1 cellular context compared by ENCODE assay signal in genomic region chr4:39704789-39705188, GRCh38.
TF ChIP-seq lines count a peak whose summit lies in the region.

No MANE protein-coding gene starts in this region.

TF ChIP-seq in K562, 482 proteins besides CTCF, POLR2A, EP300 and RAD21:
- peak; percentile 87 for TF ChIP-seq ZBTB33 (CRISPR knock-in tag; IDR thresholded peaks at IDR 0.05)
TF ChIP-seq in K562: peak in this region for 1; not testable (repeated sequence) for 481.
